ENCODE assay signal across 10 cellular contexts in the genomic region with DNA sequence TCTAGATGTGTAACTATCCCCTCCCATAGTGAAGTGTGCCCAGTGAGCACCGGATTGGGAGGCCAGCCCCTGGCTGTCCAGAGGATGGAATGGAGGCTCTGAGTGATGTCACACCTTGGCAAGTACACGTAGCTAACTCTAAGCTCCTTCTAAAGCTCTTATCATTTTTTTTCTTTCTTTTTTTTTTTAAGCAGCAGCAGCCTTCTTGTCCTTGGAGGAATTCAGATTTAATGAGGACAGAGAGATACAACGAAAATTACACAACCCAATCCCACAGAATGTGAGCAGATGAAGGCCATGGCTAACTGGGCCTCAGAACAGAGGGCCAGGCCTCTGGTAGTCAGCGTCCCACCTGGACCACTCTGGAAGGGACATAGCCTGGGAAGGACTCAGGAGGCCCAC. TPM values are rescaled to one million over a fixed set of nuclear protein-coding genes. Genes with fewer than 3 reads are reported as not detected.
DNase-seq lines count a peak whose midpoint lies in the region; ATAC-seq and TF ChIP-seq lines count a peak whose summit lies in the region.
"Had no signal": no experiment of that assay in that cellular context is flagged by ENCODE, and none has a peak within 500 bp of the region (broad histone marks: within the 10 kb centered on the region; RNA-seq: fewer than 3 reads in every experiment).

No MANE protein-coding gene starts in this region.

- H3K27ac ChIP-seq in MM.1S (ENCODE audit: low read length), result peak overlapping the region; percentile 68; the same call in 1 of the 2 replicates
- peak overlapping the region; percentile 79 for H3K27ac ChIP-seq in colonic mucosa
- peak overlapping the region; percentile 87 to 91 for H3K27ac ChIP-seq in thoracic aorta

- peak overlapping the region; percentile 89 for H3K4me2 ChIP-seq in MM.1S (ENCODE audit: low read depth, low read length)

- no peaks in the 10 kb centered on the region for H3K27me3 ChIP-seq in MM.1S (replicated peaks; ENCODE audit: insufficient read depth, low read length)
- no peaks in the 10 kb centered on the region for H3K27me3 ChIP-seq in colonic mucosa
- H3K27me3 ChIP-seq in thoracic aorta (replicated peaks; ENCODE audit: insufficient read depth), result no peaks in the 10 kb centered on the region

- no peaks in the 10 kb centered on the region for H3K9me3 Mint-ChIP-seq in mesothelial cell of epicardium
- no peaks in the 10 kb centered on the region for H3K9me3 Mint-ChIP-seq in natural killer cell treated with Interleukin-12 subunit alpha and Interleukin-12 subunit beta and Interleukin-15 and Interleukin-18, amount 100 ng/mL, for 72 hours

- H4K20me1 ChIP-seq in MM.1S (ENCODE audit: insufficient read depth, low read length), result no peaks in the 10 kb centered on the region

- H3K79me2 ChIP-seq in MM.1S (ENCODE audit: low read length), result peaks cover 85% of the 10 kb centered on the region

- H3K4me1 ChIP-seq in MM.1S (ENCODE audit: low read length) (peaks cover 33% of the 10 kb centered on the region), colonic mucosa (peaks cover 26% of the 10 kb centered on the region), thoracic aorta (ENCODE audit: control insufficient read depth in 1 of 2, low read depth in 2 of 2) (peaks cover 31 to 76% of the 10 kb centered on the region in 2 donors)

- intact Hi-C loops in colonic mucosa (cut with DNase I), result no loop called here

- H3K9me3 ChIP-seq in MM.1S (replicated peaks; ENCODE audit: insufficient read depth, low read length) (no peaks in the 10 kb centered on the region), colonic mucosa (no peaks in the 10 kb centered on the region), thoracic aorta (no peaks in the 10 kb centered on the region)

- peaks cover 13% of the 10 kb centered on the region for H3K36me3 Mint-ChIP-seq in mesothelial cell of epicardium
- no peaks in the 10 kb centered on the region for H3K36me3 Mint-ChIP-seq in natural killer cell treated with Interleukin-12 subunit alpha and Interleukin-12 subunit beta and Interleukin-15 and Interleukin-18, amount 100 ng/mL, for 72 hours

- H3K4me3 ChIP-seq in MM.1S (ENCODE audit: low read length), result peak overlapping the region; percentile 16; the same call in 1 of the 2 replicates
- H3K4me3 ChIP-seq in colonic mucosa, result no peak overlapping the region
- peak overlapping the region; percentile 53 for H3K4me3 ChIP-seq in thoracic aorta

- ATAC-seq in thoracic aorta (ENCODE audit: insufficient number of reproducible peaks, low FRiP score, low read depth), result peak; percentile 50
- ATAC-seq in natural killer cell treated with Interleukin-12 subunit alpha and Interleukin-12 subunit beta and Interleukin-15 and Interleukin-18, amount 100 ng/mL, for 72 hours, result no peak
- no peak for ATAC-seq in GM21447 (IDR thresholded peaks at IDR 0.05; ENCODE audit: unreplicated experiment)
- ATAC-seq: activated CD4-positive, alpha-beta T cell treated with anti-CD3 and anti-CD28 coated beads for 36 hours had no signal

- H3K27me3 Mint-ChIP-seq in mesothelial cell of epicardium (ENCODE audit: low read depth), result no peaks in the 10 kb centered on the region
- peaks cover 6 to 15% of the 10 kb centered on the region in 2 donors for H3K27me3 Mint-ChIP-seq in natural killer cell treated with Interleukin-12 subunit alpha and Interleukin-12 subunit beta and Interleukin-15 and Interleukin-18, amount 100 ng/mL, for 72 hours

- no peaks in the 10 kb centered on the region for H3K9me2 ChIP-seq in MM.1S (replicated peaks; ENCODE audit: insufficient read depth, low read length)

- H3K27ac Mint-ChIP-seq in mesothelial cell of epicardium, result peak overlapping the region; percentile 97
- no peak overlapping the region for H3K27ac Mint-ChIP-seq in natural killer cell treated with Interleukin-12 subunit alpha and Interleukin-12 subunit beta and Interleukin-15 and Interleukin-18, amount 100 ng/mL, for 72 hours
- H3K27ac Mint-ChIP-seq: activated CD4-positive, alpha-beta T cell treated with anti-CD3 and anti-CD28 coated beads for 36 hours had no signal

- peak overlapping the region; percentile 50 for H2AFZ ChIP-seq in MM.1S (ENCODE audit: low read length)

- H3K36me3 ChIP-seq in MM.1S (replicated peaks; ENCODE audit: insufficient read depth, low read length) (no peaks in the 10 kb centered on the region), colonic mucosa (no peaks in the 10 kb centered on the region), thoracic aorta (no peaks in the 10 kb centered on the region)

- H3K4me1 Mint-ChIP-seq in mesothelial cell of epicardium, result peaks cover 79% of the 10 kb centered on the region
- H3K4me1 Mint-ChIP-seq in natural killer cell treated with Interleukin-12 subunit alpha and Interleukin-12 subunit beta and Interleukin-15 and Interleukin-18, amount 100 ng/mL, for 72 hours (ENCODE audit: low read depth in 2 of 2), result peaks cover 0 to 3% of the 10 kb centered on the region in 2 donors
- H3K4me1 Mint-ChIP-seq: activated CD4-positive, alpha-beta T cell treated with anti-CD3 and anti-CD28 coated beads for 36 hours had no signal

- H3K4me3 Mint-ChIP-seq in mesothelial cell of epicardium, result peak overlapping the region; percentile 35
- H3K4me3 Mint-ChIP-seq in natural killer cell treated with Interleukin-12 subunit alpha and Interleukin-12 subunit beta and Interleukin-15 and Interleukin-18, amount 100 ng/mL, for 72 hours, result no peak overlapping the region
- H3K4me3 Mint-ChIP-seq: activated CD4-positive, alpha-beta T cell treated with anti-CD3 and anti-CD28 coated beads for 36 hours had no signal

- H3K9ac ChIP-seq in MM.1S (ENCODE audit: low read length), result peak overlapping the region; percentile 50; the same call in 1 of the 2 replicates
- H3K9ac ChIP-seq in colonic mucosa (ENCODE audit: low read depth in 2 of 2, low read length in 2 of 2), result peak overlapping the region in 1 of 2 donors; percentile 77

- H3F3A ChIP-seq in MM.1S (ENCODE audit: insufficient read depth, low read length), result peaks cover 20% of the 10 kb centered on the region

- DNase-seq in MM.1S (no peak), colonic mucosa (no peak), mesothelial cell of epicardium (ENCODE audit: low spot score in 2 of 2, unreplicated experiment in 2 of 2) (no peak), thoracic aorta (ENCODE audit: low spot score) (no peak), SK-N-DZ (ENCODE audit: low spot score) (no peak), EL (no peak)
- no peak for DNase-seq in natural killer cell treated with Interleukin-12 subunit alpha and Interleukin-12 subunit beta and Interleukin-15 and Interleukin-18, amount 100 ng/mL, for 72 hours (ENCODE audit: low spot score)
- DNase-seq: activated CD4-positive, alpha-beta T cell treated with anti-CD3 and anti-CD28 coated beads for 36 hours; stimulated activated naive CD4-positive, alpha-beta T cell had no signal

- TF ChIP-seq CTCF in MM.1S (IDR thresholded peaks at IDR 0.05; ENCODE audit: low read length) (no peak), colonic mucosa (IDR thresholded peaks at IDR 0.05) (no peak), mesothelial cell of epicardium (IDR thresholded peaks at IDR 0.05; ENCODE audit: unreplicated experiment) (no peak), thoracic aorta (IDR thresholded peaks at IDR 0.05) (no peak)

RNA-seq across cellular contexts. Expression of a gene that starts 11.3 kb away (rescaled TPM):
- total RNA-seq in colonic mucosa, result 10 to 100 TPM; 41.1 to 58.2 TPM
- total RNA-seq in mesothelial cell of epicardium, result 427 to 461 TPM (median 452 TPM) in 3 replicates
- total RNA-seq in thoracic aorta, result 100 to 1,000 TPM; 138 to 151 TPM
- polyA plus RNA-seq in SK-N-DZ (2014; cell fraction: cytosol; rRNA removed), result 14.4 and 16.0 TPM in 2 replicates
- 12.0 and 12.8 TPM in 2 replicates for polyA plus RNA-seq in SK-N-DZ (2014; cell fraction: nucleus; rRNA removed)
- under 1 TPM in 1 of 2 donors, not detected in 1; 0.50 TPM for total RNA-seq in natural killer cell treated with Interleukin-12 subunit alpha and Interleukin-12 subunit beta and Interleukin-15 and Interleukin-18, amount 100 ng/mL, for 72 hours

Comparison
In these comparisons a context has a peak if more than half of its experiments do, and no peak if none do; other contexts are left out.
1. RNA of a gene that starts 11.3 kb away (total RNA-seq): 427 to 461 TPM in mesothelial cell of epicardium, 138 to 151 TPM in thoracic aorta and 41.1 to 58.2 TPM in colonic mucosa; 0.50 TPM in natural killer cell treated with Interleukin-12 subunit alpha and Interleukin-12 subunit beta and Interleukin-15 and Interleukin-18, amount 100 ng/mL, for 72 hours; every median in the first group is over 10 times any median in the second.
2. Peak in every context shown above with its lines, with median percentiles within 50 percentile points of each other: H3K27ac ChIP-seq.